In the genomic region with DNA sequence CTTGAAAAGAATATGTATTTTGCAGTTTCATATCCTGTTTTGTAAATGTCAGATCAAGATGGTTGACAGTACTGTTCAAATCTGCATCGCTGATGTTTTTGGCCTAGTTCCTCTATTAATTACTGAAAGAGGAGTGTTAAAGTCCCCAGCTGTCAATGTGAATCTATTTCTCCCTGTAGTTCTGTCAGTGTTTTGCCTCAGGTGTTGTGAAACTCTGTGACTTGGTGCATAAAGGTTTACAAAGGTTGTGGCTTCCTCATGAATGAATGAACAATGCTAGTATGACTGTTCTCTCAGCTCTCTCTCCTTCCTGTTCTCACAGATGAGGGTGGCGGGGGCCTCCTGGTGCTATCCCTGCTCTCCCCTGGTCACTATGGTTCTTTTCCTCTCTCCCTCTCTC, we compare ENCODE assay signal across 9 cellular contexts.
DNase-seq lines count a peak whose midpoint lies in the region; ATAC-seq and TF ChIP-seq lines count a peak whose summit lies in the region.
"Had no signal": no experiment of that assay in that cellular context is flagged by ENCODE, and none has a peak within 500 bp of the region (broad histone marks: within the 10 kb centered on the region; RNA-seq: fewer than 3 reads in every experiment).

No MANE protein-coding gene starts in this region.

- peak overlapping the region; percentile 63 for H3K27ac ChIP-seq in CD4-positive, CD25-positive, alpha-beta regulatory T cell (ENCODE audit: insufficient read depth, low read length, poor library complexity, severe bottlenecking)
- no peak overlapping the region for H3K27ac ChIP-seq in vagina
- H3K27ac ChIP-seq in ascending aorta = no peak overlapping the region

- DNase-seq in CD4-positive, CD25-positive, alpha-beta regulatory T cell = peak in 2 of 3 donors; percentile 13 to 78
- no peak for DNase-seq in vagina (ENCODE audit: extremely low spot score in 2 of 2)
- DNase-seq in NCI-H1417 (lab: John Stamatoyannopoulos, UW) = no peak
- DNase-seq in ascending aorta (ENCODE audit: low spot score in 2 of 2) = no peak
- DNase-seq in left lobe of liver (ENCODE audit: low spot score) = no peak
- DNase-seq: PC-3 had no signal

- TF ChIP-seq CTCF in vagina (IDR thresholded peaks at IDR 0.05) (no peak), ascending aorta (IDR thresholded peaks at IDR 0.05) (no peak)

- peaks cover 50% of the 10 kb centered on the region for H3K36me3 Mint-ChIP-seq in CD4-positive, CD25-positive, alpha-beta regulatory T cell
- peaks cover 35% of the 10 kb centered on the region for H3K36me3 Mint-ChIP-seq in activated naive CD4-positive, alpha-beta T cell treated with anti-CD3 and anti-CD28 coated beads, Interleukin-2, amount 50 U/mL, for 24 hours

- H3K27ac Mint-ChIP-seq in CD4-positive, CD25-positive, alpha-beta regulatory T cell = peak overlapping the region; percentile 65 to 91 (median 72)
- peak overlapping the region; percentile 74 for H3K27ac Mint-ChIP-seq in activated naive CD4-positive, alpha-beta T cell treated with anti-CD3 and anti-CD28 coated beads, Interleukin-2, amount 50 U/mL, for 24 hours

- H3K4me1 Mint-ChIP-seq in CD4-positive, CD25-positive, alpha-beta regulatory T cell = peaks cover 18 to 37% (median 22%) of the 10 kb centered on the region in 4 donors
- peaks cover 26% of the 10 kb centered on the region for H3K4me1 Mint-ChIP-seq in activated naive CD4-positive, alpha-beta T cell treated with anti-CD3 and anti-CD28 coated beads, Interleukin-2, amount 50 U/mL, for 24 hours

- peaks cover 64% of the 10 kb centered on the region for H3K36me3 ChIP-seq in CD4-positive, CD25-positive, alpha-beta regulatory T cell (ENCODE audit: control insufficient read depth, insufficient read depth, low read length)
- H3K36me3 ChIP-seq in vagina = peaks cover 0 to 62% of the 10 kb centered on the region in 2 donors
- H3K36me3 ChIP-seq in ascending aorta = peaks cover 16 to 59% of the 10 kb centered on the region in 2 donors

- H3K9me3 Mint-ChIP-seq in CD4-positive, CD25-positive, alpha-beta regulatory T cell = peaks cover 0 to 1% (median 0%) of the 10 kb centered on the region in 7 donors
- H3K9me3 Mint-ChIP-seq in activated naive CD4-positive, alpha-beta T cell treated with anti-CD3 and anti-CD28 coated beads, Interleukin-2, amount 50 U/mL, for 24 hours = no peaks in the 10 kb centered on the region

- peak; percentile 82 to 83 for ATAC-seq in CD4-positive, CD25-positive, alpha-beta regulatory T cell (ENCODE audit: low read depth in 2 of 2)
- ATAC-seq in GM19452 (IDR thresholded peaks at IDR 0.05; ENCODE audit: unreplicated experiment) (peak; percentile 99), HG03354 (IDR thresholded peaks at IDR 0.05; ENCODE audit: poor library complexity, severe bottlenecking, unreplicated experiment) (peak; percentile 99), left lobe of liver (no peak)
- ATAC-seq: PC-3 had no signal

- no peak for TF ChIP-seq POLR2A in vagina (IDR thresholded peaks at IDR 0.05)

- H3K27me3 Mint-ChIP-seq in CD4-positive, CD25-positive, alpha-beta regulatory T cell = no peaks in the 10 kb centered on the region
- no peaks in the 10 kb centered on the region for H3K27me3 Mint-ChIP-seq in activated naive CD4-positive, alpha-beta T cell treated with anti-CD3 and anti-CD28 coated beads, Interleukin-2, amount 50 U/mL, for 24 hours

- peak overlapping the region in 2 of 4 donors; percentile 7 to 36 for H3K4me3 Mint-ChIP-seq in CD4-positive, CD25-positive, alpha-beta regulatory T cell
- no peak overlapping the region for H3K4me3 Mint-ChIP-seq in activated naive CD4-positive, alpha-beta T cell treated with anti-CD3 and anti-CD28 coated beads, Interleukin-2, amount 50 U/mL, for 24 hours

- H3K4me1 ChIP-seq in CD4-positive, CD25-positive, alpha-beta regulatory T cell (ENCODE audit: control insufficient read depth, insufficient read depth, low read length, poor library complexity, severe bottlenecking) = peaks cover 18% of the 10 kb centered on the region
- no peaks in the 10 kb centered on the region for H3K4me1 ChIP-seq in vagina
- no peaks in the 10 kb centered on the region for H3K4me1 ChIP-seq in ascending aorta

- no peak overlapping the region for H3K4me3 ChIP-seq in CD4-positive, CD25-positive, alpha-beta regulatory T cell (ENCODE audit: low read depth, low read length)
- H3K4me3 ChIP-seq in vagina (no peak overlapping the region), ascending aorta (no peak overlapping the region)

- intact Hi-C loops in vagina (cut with DNase I) = no loop called here
- intact Hi-C loops in ascending aorta (cut with DNase I) = loop anchor here (10.0 kb wide), 1 partner anchor 120 kb away; no protein-coding TSS in a partner anchor

- no peaks in the 10 kb centered on the region for H3K27me3 ChIP-seq in CD4-positive, CD25-positive, alpha-beta regulatory T cell (ENCODE audit: control insufficient read depth, insufficient read depth, low read length)
- no peaks in the 10 kb centered on the region for H3K27me3 ChIP-seq in vagina
- no peaks in the 10 kb centered on the region for H3K27me3 ChIP-seq in ascending aorta

- H3K9me3 ChIP-seq in CD4-positive, CD25-positive, alpha-beta regulatory T cell (ENCODE audit: control insufficient read depth in 2 of 2, low read length in 2 of 2) = no peaks in the 10 kb centered on the region
- H3K9me3 ChIP-seq in vagina (no peaks in the 10 kb centered on the region), ascending aorta (no peaks in the 10 kb centered on the region)

Comparison
In these comparisons a context has a peak if more than half of its experiments do, and no peak if none do; other contexts are left out.
1. DNase-seq: peak in CD4-positive, CD25-positive, alpha-beta regulatory T cell (2 of 3); none in vagina (0 of 2), NCI-H1417 (0 of 3), ascending aorta (0 of 2) and left lobe of liver (single experiment).